24 cellular contexts compared by ENCODE assay signal in the genomic region with DNA sequence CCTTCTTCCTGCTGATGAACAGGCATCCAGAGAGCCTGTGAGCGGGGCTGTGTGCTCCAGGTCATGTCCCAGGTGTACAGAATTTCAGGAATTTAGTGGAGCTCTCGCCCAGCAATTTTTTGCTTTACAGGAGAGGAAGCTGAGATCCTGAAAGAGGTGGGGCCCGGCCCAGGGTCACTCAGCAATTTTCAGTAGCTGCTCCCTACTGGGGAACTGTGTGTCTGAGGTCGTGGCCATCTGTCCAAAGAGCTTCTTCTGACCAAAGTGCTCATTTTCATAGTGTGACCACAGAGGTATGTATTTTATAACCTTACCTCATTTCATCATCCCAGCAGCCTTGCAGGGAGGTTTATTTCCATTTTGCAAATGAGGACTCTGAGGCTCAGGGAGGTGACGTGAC. TPM values are rescaled to one million over a fixed set of nuclear protein-coding genes. Genes with fewer than 3 reads are reported as not detected.
DNase-seq lines count a peak whose midpoint lies in the region; ATAC-seq and TF ChIP-seq lines count a peak whose summit lies in the region.
"Had no signal": no experiment of that assay in that cellular context is flagged by ENCODE, and none has a peak within 500 bp of the region (broad histone marks: within the 10 kb centered on the region; RNA-seq: fewer than 3 reads in every experiment).

No MANE protein-coding gene starts in this region.

- WGBS in mammary epithelial cell (ENCODE audit: low coverage, missing lambda C conversion rate) = 23% methylated on average over 5 of the region's 5 CpGs
- WGBS in gastroesophageal sphincter (ENCODE audit: low coverage in 1 of 2), 2 donors = 63 to 73% methylated on average over 2 to 4 of the region's 5 CpGs

- H3K27ac ChIP-seq in mammary epithelial cell (ENCODE audit: insufficient read depth, low read depth, low read length) (no peak overlapping the region), breast epithelium (no peak overlapping the region), PC-9 (peak overlapping the region; percentile 50), gastroesophageal sphincter (no peak overlapping the region)
- H3K27ac ChIP-seq: 22Rv1, Peyer's patch, SJCRH30 had no signal

- H3F3A ChIP-seq in PC-9 (ENCODE audit: insufficient read depth, low read depth) = peaks cover 8% of the 10 kb centered on the region

- H3K9me3 ChIP-seq in mammary epithelial cell (replicated peaks; ENCODE audit: insufficient read depth, low read length) (no peaks in the 10 kb centered on the region), breast epithelium (no peaks in the 10 kb centered on the region), PC-9 (ENCODE audit: insufficient read depth, low read depth) (no peaks in the 10 kb centered on the region), BE2C (no peaks in the 10 kb centered on the region), gastroesophageal sphincter (no peaks in the 10 kb centered on the region)
- H3K9me3 ChIP-seq: Peyer's patch, SJCRH30 had no signal

- peaks cover 10% of the 10 kb centered on the region for H3K4me1 Mint-ChIP-seq in mesothelial cell of epicardium
- H3K4me1 Mint-ChIP-seq: CD8-positive, alpha-beta memory T cell had no signal

- peak overlapping the region; percentile 61 for H3K27ac Mint-ChIP-seq in mesothelial cell of epicardium
- H3K27ac Mint-ChIP-seq: CD8-positive, alpha-beta memory T cell; HFFc6 had no signal

- H3K79me2 ChIP-seq in mammary epithelial cell (ENCODE audit: insufficient read depth, low read length) (no peaks in the 10 kb centered on the region), PC-9 (ENCODE audit: low read depth) (no peaks in the 10 kb centered on the region)

- no peaks in the 10 kb centered on the region for H3K27me3 Mint-ChIP-seq in mesothelial cell of epicardium (ENCODE audit: low read depth)

- H3K9ac ChIP-seq in mammary epithelial cell (ENCODE audit: insufficient read depth, low read length) = no peak overlapping the region

- BruUV-seq in mammary epithelial cell (replicated peaks; lab: Mats Ljungman, UMichigan) (no TSS peak), PC-9 (replicated peaks; lab: Mats Ljungman, UMichigan) (no TSS peak)

- POLR2A ChIA-PET in PC-9 (lab: Charles Lee; ENCODE audit: unreplicated experiment) = interaction anchor here (0.6 kb wide), 1 partner anchor 9 kb away, joined by 5 read pairs; no protein-coding TSS in a partner anchor

- CTCF ChIA-PET in mammary epithelial cell (lab: Charles Lee; ENCODE audit: low non-redundant PET) (interaction anchor here (0.5 to 0.9 kb wide), 2 partner anchors 29 to 738 kb away, joined by 3 to 5 read pairs; no protein-coding TSS in a partner anchor), PC-9 (lab: Charles Lee) (interaction anchor here (0.8 to 1.3 kb wide), 4 partner anchors 24 to 395 kb away, joined by 5 to 13 read pairs (median 5); no protein-coding TSS in a partner anchor)

- in situ Hi-C loops in mammary epithelial cell (cut with MboI; ENCODE audit: low sequenced_read_pairs in 2 of 2) = no loop called here

- H2AFZ ChIP-seq in mammary epithelial cell (ENCODE audit: low read depth, low read length) (peak overlapping the region; percentile 57), PC-9 (peak overlapping the region; percentile 70)

- H3K4me2 ChIP-seq in mammary epithelial cell (ENCODE audit: insufficient read depth, low read depth, low read length) (no peak overlapping the region), PC-9 (peak overlapping the region; percentile 42)

- no peak overlapping the region for H3K4me3 ChIP-seq in mammary epithelial cell (replicated peaks in 1 of 3; ENCODE audit: insufficient read depth in 1 of 3, low read depth in 2 of 3, low read length in 3 of 3)
- no peak overlapping the region for H3K4me3 ChIP-seq in breast epithelium
- H3K4me3 ChIP-seq in PC-9 = no peak overlapping the region
- no peak overlapping the region for H3K4me3 ChIP-seq in BE2C (ENCODE audit: low read depth, low read length)
- no peak overlapping the region for H3K4me3 ChIP-seq in gastroesophageal sphincter
- H3K4me3 ChIP-seq: K562, Peyer's patch, SJCRH30 had no signal

- DNase-seq in mammary epithelial cell = no peak
- DNase-seq in breast epithelium (ENCODE audit: low spot score in 2 of 2) = no peak
- DNase-seq in PC-9 = peak; percentile 60 to 82
- DNase-seq in mesothelial cell of epicardium (ENCODE audit: low spot score in 2 of 2, unreplicated experiment in 2 of 2) = no peak
- no peak for DNase-seq in BE2C
- DNase-seq in hippocampal formation (lab: John Stamatoyannopoulos, UW) = no peak
- DNase-seq: C1 segment of cervical spinal cord; CD8-positive, alpha-beta memory T cell; GDM1; H9; HFFc6; NCI-H1092; NCI-H1436; NCI-H187 treated with DMSO at 0.1 percent for 48 hours; NCI-H2107; NCI-H446 treated with DMSO at 0.1 percent for 48 hours; Peyer's patch; SJCRH30 had no signal

- TF ChIP-seq EP300 in gastroesophageal sphincter (IDR thresholded peaks at IDR 0.05) = no peak

- dilution Hi-C loops in mammary epithelial cell (cut with HindIII; ENCODE audit: low sequenced_read_pairs) = no loop called here

- H3K27me3 ChIP-seq in mammary epithelial cell (ENCODE audit: insufficient read depth, low read length) = no peaks in the 10 kb centered on the region
- no peaks in the 10 kb centered on the region for H3K27me3 ChIP-seq in breast epithelium
- no peaks in the 10 kb centered on the region for H3K27me3 ChIP-seq in PC-9 (ENCODE audit: insufficient read depth, low read depth)
- H3K27me3 ChIP-seq in BE2C = peaks cover 7% of the 10 kb centered on the region
- H3K27me3 ChIP-seq in gastroesophageal sphincter = peaks cover 16% of the 10 kb centered on the region
- H3K27me3 ChIP-seq: Peyer's patch had no signal

- H3K4me1 ChIP-seq in mammary epithelial cell (ENCODE audit: insufficient read depth, low read length) (peaks cover 10% of the 10 kb centered on the region), breast epithelium (no peaks in the 10 kb centered on the region), PC-9 (replicated peaks; ENCODE audit: insufficient read depth) (peaks cover 17% of the 10 kb centered on the region), BE2C (no peaks in the 10 kb centered on the region), gastroesophageal sphincter (no peaks in the 10 kb centered on the region)
- H3K4me1 ChIP-seq: Peyer's patch had no signal

- H3K9me3 Mint-ChIP-seq in mesothelial cell of epicardium = no peaks in the 10 kb centered on the region
- H3K9me3 Mint-ChIP-seq: CD8-positive, alpha-beta memory T cell; H9; HFFc6 had no signal

- no peak for ATAC-seq in gastroesophageal sphincter
- no peak for ATAC-seq in HG03342 (IDR thresholded peaks at IDR 0.05; ENCODE audit: unreplicated experiment)
- ATAC-seq: HepG2, K562 had no signal

- intact Hi-C loops in mammary epithelial cell (cut with micrococcal nuclease) = loop anchor here (5.0 kb wide), 1 partner anchor 392 kb away; no protein-coding TSS in a partner anchor
- intact Hi-C loops in breast epithelium (cut with DNase I; ENCODE audit: low total_unique reads) = no loop called here
- intact Hi-C loops in PC-9 (cut with micrococcal nuclease; ENCODE audit: unreplicated experiment) = loop anchor here (1.0 kb wide), 1 partner anchor 47 kb away; no protein-coding TSS in a partner anchor

- H3K9me2 ChIP-seq in PC-9 (ENCODE audit: insufficient read depth) = no peaks in the 10 kb centered on the region

- H3K36me3 Mint-ChIP-seq in mesothelial cell of epicardium = no peaks in the 10 kb centered on the region
- H3K36me3 Mint-ChIP-seq: CD8-positive, alpha-beta memory T cell had no signal

- H4K20me1 ChIP-seq in mammary epithelial cell (ENCODE audit: insufficient read depth, low read length) (no peaks in the 10 kb centered on the region), PC-9 (ENCODE audit: insufficient read depth) (no peaks in the 10 kb centered on the region)

- TF ChIP-seq CTCF in mammary epithelial cell (conservative IDR thresholded peaks at IDR 0.05 in 1 of 2, IDR thresholded peaks at IDR 0.05 in 1 of 2; ENCODE audit: extremely low read depth in 1 of 2, insufficient read depth in 1 of 2, low read depth in 1 of 2, low read length in 2 of 2) (no peak), breast epithelium (IDR thresholded peaks at IDR 0.05) (no peak), PC-9 (conservative IDR thresholded peaks at IDR 0.05) (no peak), mesothelial cell of epicardium (IDR thresholded peaks at IDR 0.05; ENCODE audit: unreplicated experiment) (no peak), BE2C (IDR thresholded peaks at IDR 0.05; ENCODE audit: low read depth, low read length) (no peak), gastroesophageal sphincter (IDR thresholded peaks at IDR 0.05) (no peak)

- H3K36me3 ChIP-seq in mammary epithelial cell (ENCODE audit: insufficient read depth, low read length) = no peaks in the 10 kb centered on the region
- H3K36me3 ChIP-seq in breast epithelium = no peaks in the 10 kb centered on the region
- no peaks in the 10 kb centered on the region for H3K36me3 ChIP-seq in PC-9 (ENCODE audit: low read depth)
- H3K36me3 ChIP-seq in BE2C = no peaks in the 10 kb centered on the region
- H3K36me3 ChIP-seq in gastroesophageal sphincter = no peaks in the 10 kb centered on the region
- H3K36me3 ChIP-seq: Peyer's patch, SJCRH30 had no signal

- TF ChIP-seq POLR2A in breast epithelium (IDR thresholded peaks at IDR 0.05) = no peak
- no peak for TF ChIP-seq POLR2A in gastroesophageal sphincter (IDR thresholded peaks at IDR 0.05)

- no peak overlapping the region for H3K4me3 Mint-ChIP-seq in mesothelial cell of epicardium
- H3K4me3 Mint-ChIP-seq: H9, HFFc6 had no signal

RNA-seq across cellular contexts. Expression of a gene that starts 46.2 kb away (rescaled TPM):
- total RNA-seq in mammary epithelial cell (not detected), breast epithelium (not detected), PC-9 (2021) (not detected in 2 replicates), mesothelial cell of epicardium (0.36 to 0.60 TPM in 2 of 3 replicates, not detected in the other), gastroesophageal sphincter (1 to 10 TPM in 1 of 4 donors, not detected in 3; 4.3 TPM)
- polyA plus RNA-seq in mammary epithelial cell = 0.22 TPM
- not detected for polyA minus RNA-seq in mammary epithelial cell
- not detected for polyA plus RNA-seq in BE2C (2012; ENCODE audit: insufficient read depth, insufficient read length, low read depth)
- total RNA-seq: Daoy, K562, Peyer's patch, SJCRH30 had no signal

RNA-seq across cellular contexts. Expression of a gene that starts 49.8 kb away (rescaled TPM):
- total RNA-seq in mammary epithelial cell (10 to 100 TPM; 20.0 to 23.3 TPM), breast epithelium (10 to 100 TPM in 2 of 3 donors, 1 to 10 TPM in 1; 1.8 to 66.9 (median 24.9) TPM), PC-9 (2021) (27.8 and 34.8 TPM in 2 replicates), mesothelial cell of epicardium (9.8 to 10.3 TPM (median 10.2 TPM) in 3 replicates), gastroesophageal sphincter (1 to 10 TPM in 2 of 4 donors, under 1 TPM in 2; 0.16 to 4.1 (median 2.2) TPM)
- polyA plus RNA-seq in mammary epithelial cell = 12.7 TPM
- 18.0 TPM for polyA minus RNA-seq in mammary epithelial cell
- not detected for polyA plus RNA-seq in BE2C (2012; ENCODE audit: insufficient read depth, insufficient read length, low read depth)
- total RNA-seq: CD8-positive, alpha-beta memory T cell; HepG2; K562; Peyer's patch; SJCRH30 had no signal
- polyA plus RNA-seq: CD8-positive, alpha-beta memory T cell; HepG2 had no signal

RNA-seq across cellular contexts. Expression of a gene that starts 54.7 kb away (rescaled TPM):
- total RNA-seq in mammary epithelial cell = under 1 TPM in 1 of 2 donors, not detected in 1; 0.52 TPM
- polyA plus RNA-seq in mammary epithelial cell = not detected
- polyA minus RNA-seq in mammary epithelial cell = not detected
- under 1 TPM in 1 of 3 donors, not detected in 2; 0.96 TPM for total RNA-seq in breast epithelium
- total RNA-seq in PC-9 (2021) = not detected in 2 replicates
- 0.34 to 1.3 TPM (median 0.55 TPM) in 3 replicates for total RNA-seq in mesothelial cell of epicardium
- not detected for polyA plus RNA-seq in BE2C (2012; ENCODE audit: insufficient read depth, insufficient read length, low read depth)
- total RNA-seq in gastroesophageal sphincter = under 1 TPM in 1 of 4 donors, not detected in 3; 0.66 TPM
- total RNA-seq: Daoy, H9, Peyer's patch, SJCRH30 had no signal

Comparison
In these comparisons a context has a peak if more than half of its experiments do, and no peak if none do; other contexts are left out.
1. DNase-seq: peak in PC-9 (2 of 2); none in mammary epithelial cell (single experiment), breast epithelium (0 of 2), mesothelial cell of epicardium (0 of 2), BE2C (single experiment) and hippocampal formation (0 of 2).